Comparison of ENCODE assay signal across 28 cellular contexts in the genomic region with DNA sequence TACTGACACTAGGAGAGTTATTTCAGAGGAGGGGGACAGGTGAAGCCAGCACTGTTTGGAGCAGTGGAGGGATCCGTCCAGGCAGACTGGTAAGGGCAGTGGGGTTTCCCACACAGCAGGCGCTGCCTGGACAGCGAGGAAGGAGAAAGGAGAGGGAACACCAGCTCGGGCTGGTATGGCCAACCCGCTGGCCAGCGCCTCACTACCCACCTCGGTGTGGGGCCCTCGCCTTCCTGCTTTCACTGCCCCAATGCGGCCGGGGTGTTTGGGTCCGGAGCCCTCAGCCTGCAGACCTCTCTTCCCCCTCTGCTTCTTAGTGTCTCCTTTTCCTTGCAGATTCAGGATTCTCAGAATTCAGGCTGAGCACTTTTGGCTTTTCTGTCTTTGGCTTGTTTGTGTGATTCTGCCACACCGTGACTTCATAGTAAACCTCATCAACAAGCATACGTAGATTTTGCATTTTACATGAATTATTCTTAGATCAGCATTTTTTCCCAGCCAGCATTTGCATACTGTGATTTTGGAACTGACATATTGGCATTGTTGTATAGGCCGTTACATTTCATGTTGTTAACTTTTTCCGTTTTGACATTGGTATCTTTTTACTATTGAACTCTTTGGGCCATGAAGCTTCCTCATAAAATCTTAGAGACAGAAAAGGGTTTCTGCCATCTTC.
"Had no signal": no experiment of that assay in that cellular context is flagged by ENCODE, and none has a peak within 500 bp of the region (broad histone marks: within the 10 kb centered on the region; RNA-seq: fewer than 3 reads in every experiment).

No MANE protein-coding gene starts in this region.

- ATAC-seq: Panc1, Right ventricle myocardium inferior, T-cell had no signal

- H3K9me3 ChIP-seq: SK-N-SH had no signal

- H3K4me1 Mint-ChIP-seq: activated CD4-positive, alpha-beta memory T cell treated with anti-CD3 and anti-CD28 coated beads, Interleukin-2, amount 10 ng/mL, durations not matched to agents 7 days and 5 days; activated naive CD8-positive, alpha-beta T cell treated with anti-CD3 and anti-CD28 coated beads for 36 hours; T-cell had no signal

- FAIRE-seq: TTC549 had no signal

- DNase-seq: activated CD4-positive, alpha-beta memory T cell treated with anti-CD3 and anti-CD28 coated beads, Interleukin-2, amount 10 ng/mL, durations not matched to agents 7 days and 5 days; activated CD4-positive, alpha-beta T cell treated with anti-CD3 and anti-CD28 coated beads, Interleukin-2, amount 50 U/mL, for 1 hour; activated CD4-positive, CD25-positive, alpha-beta regulatory T cell; activated gamma-delta T cell treated with Interleukin-2 at 50 U/mL for 16 hours; activated naive CD4-positive, alpha-beta T cell treated with anti-CD3 and anti-CD28 coated beads, Interleukin-2, amount 10 ng/mL, durations not matched to agents 7 days and 5 days; activated naive CD8-positive, alpha-beta T cell treated with anti-CD3 and anti-CD28 coated beads for 36 hours; activated T-cell treated with anti-CD3 and anti-CD28 coated beads for 4 hours; activated T-cell treated with anti-CD3 and anti-CD28 coated beads, Interleukin-2, amount 50 U/mL, for 48 hours; cerebellar nuclear complex; Karpas-422; MM.1S; NCI-H1105; NCI-H1436 treated with DMSO at 0.1 percent for 48 hours; NCI-H187; NCI-H2081; NCI-H510A treated with DMSO at 0.1 percent for 48 hours; NCI-H69; NK-92 treated with Interleukin-12 subunit alpha and Interleukin-12 subunit beta, amount 100 ng/mL, for 24 hours; OCI-M1; RPMI8226; SK-N-SH; T-cell; T-helper 2 cell; T1000 had no signal

- H3K4me2 ChIP-seq: SK-N-SH had no signal

- H3K27ac Mint-ChIP-seq: activated CD4-positive, alpha-beta memory T cell treated with anti-CD3 and anti-CD28 coated beads, Interleukin-2, amount 10 ng/mL, durations not matched to agents 7 days and 5 days; activated naive CD4-positive, alpha-beta T cell treated with anti-CD3 and anti-CD28 coated beads, Interleukin-2, amount 10 ng/mL, durations not matched to agents 7 days and 5 days; activated naive CD8-positive, alpha-beta T cell treated with anti-CD3 and anti-CD28 coated beads for 36 hours; activated T-helper 2 cell treated with anti-CD3 and anti-CD28 coated beads, Interferon-gamma antibody, Interleukin-2, Interleukin-4, amounts not matched to agents 10 μg/mL and 5 μg/mL and 100 μg/mL, durations not matched to agents 14 hours and 24 hours and 36 hours; T-cell had no signal

- H3K9ac ChIP-seq: SK-N-SH had no signal

- H3K4me3 Mint-ChIP-seq: activated CD4-positive, alpha-beta memory T cell treated with anti-CD3 and anti-CD28 coated beads, Interleukin-2, amount 10 ng/mL, durations not matched to agents 7 days and 5 days; activated naive CD4-positive, alpha-beta T cell treated with anti-CD3 and anti-CD28 coated beads, Interleukin-2, amount 10 ng/mL, durations not matched to agents 7 days and 5 days; activated naive CD8-positive, alpha-beta T cell treated with anti-CD3 and anti-CD28 coated beads for 36 hours; T-cell had no signal

- H3K9me3 Mint-ChIP-seq: activated CD4-positive, alpha-beta memory T cell treated with anti-CD3 and anti-CD28 coated beads, Interleukin-2, amount 10 ng/mL, durations not matched to agents 7 days and 5 days; activated naive CD4-positive, alpha-beta T cell treated with anti-CD3 and anti-CD28 coated beads, Interleukin-2, amount 10 ng/mL, durations not matched to agents 7 days and 5 days; activated naive CD8-positive, alpha-beta T cell treated with anti-CD3 and anti-CD28 coated beads for 36 hours; activated T-helper 2 cell treated with anti-CD3 and anti-CD28 coated beads, Interferon-gamma antibody, Interleukin-2, Interleukin-4, amounts not matched to agents 10 μg/mL and 5 μg/mL and 100 μg/mL, durations not matched to agents 14 hours and 24 hours and 36 hours; T-cell had no signal

- H3K27me3 Mint-ChIP-seq: activated CD4-positive, alpha-beta memory T cell treated with anti-CD3 and anti-CD28 coated beads, Interleukin-2, amount 10 ng/mL, durations not matched to agents 7 days and 5 days; activated naive CD8-positive, alpha-beta T cell treated with anti-CD3 and anti-CD28 coated beads for 36 hours had no signal

- H3K36me3 Mint-ChIP-seq: activated naive CD4-positive, alpha-beta T cell treated with anti-CD3 and anti-CD28 coated beads, Interleukin-2, amount 10 ng/mL, durations not matched to agents 7 days and 5 days; activated naive CD8-positive, alpha-beta T cell treated with anti-CD3 and anti-CD28 coated beads for 36 hours; T-cell had no signal
